Comparison of ENCODE assay signal across 1 cellular context in genomic region chr20:11222243-11222642, GRCh38.
TF ChIP-seq lines count a peak whose summit lies in the region.

No MANE protein-coding gene starts in this region.

TF ChIP-seq in A549, 52 proteins besides CTCF, POLR2A, EP300 and RAD21 (continued from another document):
- no peak for TF ChIP-seq PBX3 (IDR thresholded peaks at IDR 0.05)
TF ChIP-seq in A549: peak in this region for 0.
